ENCODE assay signal across 15 cellular contexts in the genomic region with DNA sequence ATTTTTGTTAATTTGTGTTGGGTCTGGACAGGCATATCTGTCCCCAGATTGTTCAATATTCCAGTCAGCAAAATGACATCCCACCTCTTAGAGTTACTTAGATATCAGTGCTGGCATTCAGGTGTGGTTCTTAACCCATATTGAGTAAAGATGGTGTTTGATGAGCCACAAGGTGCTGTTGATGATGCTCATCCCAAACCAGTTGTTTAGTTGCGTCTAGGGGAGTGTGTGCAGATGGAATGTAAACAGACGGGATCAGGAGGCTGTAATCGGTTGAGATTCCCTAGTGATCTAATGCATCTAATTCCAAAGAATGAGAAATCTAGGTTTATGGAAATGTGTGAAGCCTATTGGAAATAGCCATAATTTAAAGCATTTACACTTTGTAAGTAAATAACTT. TPM values are rescaled to one million over a fixed set of nuclear protein-coding genes. Genes with fewer than 3 reads are reported as not detected.
DNase-seq lines count a peak whose midpoint lies in the region; ATAC-seq, FAIRE-seq and TF ChIP-seq lines count a peak whose summit lies in the region.
"Had no signal": no experiment of that assay in that cellular context is flagged by ENCODE, and none has a peak within 500 bp of the region (broad histone marks: within the 10 kb centered on the region; RNA-seq: fewer than 3 reads in every experiment).

No MANE protein-coding gene starts in this region.

- TF ChIP-seq POLR2A in H1 (IDR thresholded peaks at IDR 0.05; ENCODE audit: control extremely low read depth in 1 of 2, low read depth in 2 of 2, low read length in 2 of 2), result no peak

- H3K4ac ChIP-seq in H1 (replicated peaks; ENCODE audit: insufficient read length, low read depth, low read length), result no peak overlapping the region

- H3K9me3 ChIP-seq in H1 (ENCODE audit: insufficient read depth in 2 of 2, low read depth in 1 of 2, low read length in 1 of 2), result no peaks in the 10 kb centered on the region
- H3K9me3 ChIP-seq in naive thymus-derived CD4-positive, alpha-beta T cell (ENCODE audit: control insufficient read depth in 2 of 3, low read length in 3 of 3), result no peaks in the 10 kb centered on the region
- H3K9me3 ChIP-seq: gastrocnemius medialis, SK-N-SH, tibial artery had no signal

- H3K4me1 ChIP-seq in H1 (replicated peaks in 1 of 4; ENCODE audit: control insufficient read depth in 3 of 4, insufficient read depth in 4 of 4, low read length in 3 of 4), result peaks cover 0 to 14% (median 0%) of the 10 kb centered on the region in 4 experiments; a peak in 3 of 7 replicates
- peaks cover 0 to 23% of the 10 kb centered on the region in 2 donors for H3K4me1 ChIP-seq in naive thymus-derived CD4-positive, alpha-beta T cell (ENCODE audit: control insufficient read depth in 2 of 2, insufficient read depth in 2 of 2, low read length in 2 of 2)

- 44% methylated on average over 3 of the region's 3 CpGs; no CpG with 5 or more reads in 1 of the 2 experiments for WGBS in H1 (ENCODE audit: extremely low coverage in 1 of 2, insufficient coverage in 1 of 2, insufficient read length in 1 of 2, insufficient replicate concordance in 2 of 2, low coverage in 1 of 2, low lambda C conversion rate in 2 of 2, missing lambda C conversion rate in 1 of 2), 2 experiments

- no peak overlapping the region for H3K9ac ChIP-seq in H1 (replicated peaks in 1 of 4; ENCODE audit: extremely low read depth in 1 of 4, low read depth in 3 of 4, low read length in 3 of 4)
- H3K9ac ChIP-seq: SK-N-SH had no signal

- no peak for TF ChIP-seq EP300 in H1 (IDR thresholded peaks at IDR 0.05; ENCODE audit: borderline replicate concordance in 1 of 2, low read depth in 2 of 2, low read length in 2 of 2)

- no peak overlapping the region for H2AFZ ChIP-seq in H1 (ENCODE audit: low read length)

- intact Hi-C loops in naive thymus-derived CD4-positive, alpha-beta T cell (cut with micrococcal nuclease), result loop anchor here (2.0 kb wide), 2 partner anchors 519 to 1269 kb away; a partner anchor contains a TSS

- no peak overlapping the region for H4K91ac ChIP-seq in H1 (replicated peaks; ENCODE audit: insufficient read length, low read length)

- no peak for TF ChIP-seq RAD21 in H1 (IDR thresholded peaks at IDR 0.05 in 1 of 2, conservative IDR thresholded peaks at IDR 0.05 in 1 of 2; ENCODE audit: low read depth in 2 of 2, low read length in 2 of 2)

- H2AK5ac ChIP-seq in H1 (ENCODE audit: low read depth, low read length), result no peak overlapping the region

- no peak for TF ChIP-seq CTCF in H1 (IDR thresholded peaks at IDR 0.05; ENCODE audit: control extremely low read depth in 1 of 3, insufficient read depth in 1 of 3, low read depth in 1 of 3, low read length in 3 of 3)

- H2BK12ac ChIP-seq in H1 (ENCODE audit: low read depth, low read length), result no peak overlapping the region

- H2BK120ac ChIP-seq in H1 (replicated peaks; ENCODE audit: low read depth, low read length), result no peak overlapping the region

- H3K56ac ChIP-seq in H1 (replicated peaks; ENCODE audit: insufficient read length, low read depth, low read length), result no peak overlapping the region

- no peak overlapping the region for H3K14ac ChIP-seq in H1 (ENCODE audit: insufficient read length)

- no peak overlapping the region for H3K4me3 Mint-ChIP-seq in naive thymus-derived CD4-positive, alpha-beta T cell
- H3K4me3 Mint-ChIP-seq: CD4-positive, alpha-beta T cell; memory B cell had no signal

- H3K36me3 Mint-ChIP-seq in naive thymus-derived CD4-positive, alpha-beta T cell, result peaks cover 0 to 1% (median 0%) of the 10 kb centered on the region in 5 donors
- H3K36me3 Mint-ChIP-seq: memory B cell had no signal

- H3K27me3 Mint-ChIP-seq in naive thymus-derived CD4-positive, alpha-beta T cell, result peaks cover 0 to 14% (median 6%) of the 10 kb centered on the region in 5 donors

- no peak overlapping the region for H3K27ac ChIP-seq in H1 (ENCODE audit: low read depth, low read length)
- no peak overlapping the region for H3K27ac ChIP-seq in naive thymus-derived CD4-positive, alpha-beta T cell (ENCODE audit: low read depth, low read length)
- H3K27ac ChIP-seq: gastrocnemius medialis, tibial artery had no signal

- peak overlapping the region; percentile 66 to 97 (median 74) for H3K4me3 ChIP-seq in H1 (ENCODE audit: extremely low read depth in 1 of 4, insufficient read depth in 2 of 4, low read depth in 3 of 4, low read length in 4 of 4)
- peak overlapping the region; percentile 75 for H3K4me3 ChIP-seq in naive thymus-derived CD4-positive, alpha-beta T cell (ENCODE audit: low read length)

- CTCF ChIA-PET in H1 (lab: Charles Lee; ENCODE audit: partially characterized antibody), result no interaction called here
- CTCF ChIA-PET in naive thymus-derived CD4-positive, alpha-beta T cell (lab: Charles Lee), result no interaction called here

- H3K27me3 ChIP-seq in H1 (replicated peaks in 1 of 4; ENCODE audit: control insufficient read depth in 3 of 4, extremely low read depth in 1 of 4, insufficient read depth in 3 of 4, low read length in 3 of 4), result 0 out of 7 replicates have a peak, but pooled peaks cover 0 to 2% (median 0%) of the 10 kb centered on the region in 4 experiments
- H3K27me3 ChIP-seq in naive thymus-derived CD4-positive, alpha-beta T cell (ENCODE audit: control insufficient read depth in 2 of 2, insufficient read depth in 2 of 2, low read length in 2 of 2), result no peaks in the 10 kb centered on the region

- peaks cover 7% of the 10 kb centered on the region; the same call in 1 of the 2 replicates for H3K23me2 ChIP-seq in H1 (ENCODE audit: low read depth, low read length)

- H4K20me1 ChIP-seq in H1 (replicated peaks in 1 of 2; ENCODE audit: control insufficient read depth in 1 of 2, insufficient read depth in 2 of 2, low read length in 2 of 2), result no peaks in the 10 kb centered on the region

- FAIRE-seq in GM18507 (lab: Jason Lieb, UNC) (peak; percentile 29), H1 (lab: Jason Lieb, UNC) (no peak)
- FAIRE-seq: colon had no signal

- H3K4me1 Mint-ChIP-seq in naive thymus-derived CD4-positive, alpha-beta T cell, result peaks cover 7 to 21% (median 19%) of the 10 kb centered on the region in 7 donors

- no peak overlapping the region for H3K23ac ChIP-seq in H1 (ENCODE audit: insufficient read length)

- H3K4me2 ChIP-seq in H1 (ENCODE audit: insufficient read depth in 1 of 2, low read depth in 2 of 2, low read length in 2 of 2), result peak overlapping the region; percentile 69 to 97
- H3K4me2 ChIP-seq: SK-N-SH had no signal

- no peak overlapping the region for H4K5ac ChIP-seq in H1 (ENCODE audit: insufficient read length, low read depth, low read length)

- ATAC-seq in naive thymus-derived CD4-positive, alpha-beta T cell, result no peak
- no peak for ATAC-seq in HG02884 (IDR thresholded peaks at IDR 0.05; ENCODE audit: unreplicated experiment)
- ATAC-seq in GM19452 (IDR thresholded peaks at IDR 0.05; ENCODE audit: unreplicated experiment), result no peak
- ATAC-seq in HG02852 (IDR thresholded peaks at IDR 0.05; ENCODE audit: unreplicated experiment), result no peak
- ATAC-seq in HG03280 (IDR thresholded peaks at IDR 0.05; ENCODE audit: unreplicated experiment), result no peak
- ATAC-seq: gastrocnemius medialis had no signal

- DNase-seq in GM18507 (ENCODE audit: extremely low spot score, insufficient read length, low read depth) (no peak), NCI-H2171 treated with DMSO at 0.1 percent for 48 hours (lab: John Stamatoyannopoulos, UW) (peak; percentile 34), H1 (ENCODE audit: low read depth in 1 of 2, low spot score in 2 of 2) (no peak)
- no peak for DNase-seq in naive thymus-derived CD4-positive, alpha-beta T cell
- DNase-seq: activated naive CD4-positive, alpha-beta T cell treated with anti-CD3 and anti-CD28 coated beads, Interleukin-2, amount 50 U/mL, for 16 hours; CD4-positive, alpha-beta T cell; gastrocnemius medialis; SK-N-SH; tibial artery had no signal

- H4K8ac ChIP-seq in H1 (ENCODE audit: extremely low read depth, insufficient read depth, low read length), result no peak overlapping the region

- H2BK5ac ChIP-seq in H1 (ENCODE audit: low read depth, low read length), result no peak overlapping the region

- POLR2A ChIA-PET in H1 (lab: Charles Lee; ENCODE audit: partially characterized antibody), result no interaction called here
- POLR2A ChIA-PET in naive thymus-derived CD4-positive, alpha-beta T cell (lab: Charles Lee), result interaction anchor here (0.9 to 2.3 kb wide), 2 partner anchors 1032 to 1116 kb away, joined by 3 to 8 read pairs; a partner anchor contains a TSS

- no peaks in the 10 kb centered on the region for H3K36me3 ChIP-seq in H1 (ENCODE audit: control insufficient read depth in 2 of 4, insufficient read depth in 4 of 4, low read length in 3 of 4)
- peaks cover 0 to 4% (median 0%) of the 10 kb centered on the region in 3 experiments for H3K36me3 ChIP-seq in naive thymus-derived CD4-positive, alpha-beta T cell (ENCODE audit: control insufficient read depth in 2 of 3, insufficient read depth in 3 of 3, low read length in 3 of 3)
- H3K36me3 ChIP-seq: gastrocnemius medialis, tibial artery had no signal

- no peaks in the 10 kb centered on the region; the same call in 1 of the 2 replicates for H3K79me1 ChIP-seq in H1 (ENCODE audit: low read depth, low read length)

- H3K79me2 ChIP-seq in H1 (ENCODE audit: control insufficient read depth in 1 of 2, insufficient read depth in 2 of 2, low read length in 2 of 2), result peaks cover 0 to 54% of the 10 kb centered on the region in 2 experiments; a peak in 2 of 4 replicates

- no peak overlapping the region for H2BK15ac ChIP-seq in H1 (ENCODE audit: low read length)

- no peak overlapping the region for H3K27ac Mint-ChIP-seq in naive thymus-derived CD4-positive, alpha-beta T cell
- H3K27ac Mint-ChIP-seq: CD4-positive, alpha-beta T cell; memory B cell had no signal

- no peak overlapping the region for H2BK20ac ChIP-seq in H1 (ENCODE audit: low read length)

- H3K18ac ChIP-seq in H1 (ENCODE audit: extremely low read depth, low read length), result no peak overlapping the region

- H3K9me3 Mint-ChIP-seq in naive thymus-derived CD4-positive, alpha-beta T cell, result peaks cover 0 to 3% (median 0%) of the 10 kb centered on the region in 11 donors
- H3K9me3 Mint-ChIP-seq: CD4-positive, alpha-beta T cell; memory B cell had no signal

TF ChIP-seq in H1, 55 proteins besides CTCF, POLR2A, EP300 and RAD21 (continues in another document):
- TF ChIP-seq CREB1 (IDR thresholded peaks at IDR 0.05) (no peak), KDM1A (IDR thresholded peaks at IDR 0.05; ENCODE audit: borderline replicate concordance, low read length) (no peak)

RNA-seq across cellular contexts. Expression of a gene that starts 1.1 kb away (rescaled TPM):
- total RNA-seq in H1 (2021; fragmentation: NEBNext Ultra II Directional; extraction: Animal tissue kit (Norgen Biotek cat#: 25700)), result 34.5 and 39.5 TPM in 2 replicates
- 2.9 and 5.6 TPM in 2 replicates for polyA plus RNA-seq in H1 (2011; rRNA removed)
- 8.2 TPM for polyA plus RNA-seq in H1 (2011; cell fraction: cytosol; rRNA removed)
- polyA plus RNA-seq in H1 (2011; cell fraction: nucleus; rRNA removed), result 4.1 TPM
- polyA plus RNA-seq in H1 (2012, experiment 1 of 2), result 11.5 to 25.0 TPM (median 18.0 TPM) in 4 replicates
- polyA plus RNA-seq in H1 (2012, experiment 2 of 2), result 3.0 TPM
- 21.6 TPM for polyA plus RNA-seq in H1 (2013, experiment 1 of 2)
- 18.2 TPM for polyA plus RNA-seq in H1 (2013, experiment 2 of 2)
- polyA minus RNA-seq in H1 (2011; rRNA and poly(A)+ RNA removed), result 8.7 and 9.0 TPM in 2 replicates
- 14.9 TPM for polyA minus RNA-seq in H1 (2011; cell fraction: cytosol; rRNA and poly(A)+ RNA removed)
- polyA minus RNA-seq in H1 (2011; cell fraction: nucleus; rRNA and poly(A)+ RNA removed), result 22.5 TPM
- total RNA-seq in naive thymus-derived CD4-positive, alpha-beta T cell, result 10 to 100 TPM in 4 of 5 experiments, 1 to 10 TPM in 1; 3.0 to 28.5 (median 23.5) TPM
- 10 to 100 TPM; 21.0 to 28.9 TPM for polyA plus RNA-seq in naive thymus-derived CD4-positive, alpha-beta T cell
